ENCODE assay signal across 8 cellular contexts in genomic region chr14:73770977-73771847, GRCh38. TPM values are rescaled to one million over a fixed set of nuclear protein-coding genes. Genes with fewer than 3 reads are reported as not detected.
DNase-seq lines count a peak whose midpoint lies in the region; ATAC-seq and TF ChIP-seq lines count a peak whose summit lies in the region.

No MANE protein-coding gene starts in this region.

- H3K4me3 ChIP-seq in duodenal mucosa (ENCODE audit: low read depth in 1 of 2, low read length in 2 of 2) = peak overlapping the region; percentile 27 to 34
- H3K4me3 ChIP-seq in spleen = peak overlapping the region in 1 of 8 donors; percentile 36

- WGBS in spleen, 5 donors = 60 to 69% (median 63%) methylated on average over 12 to 18 of the region's 18 CpGs

- peak overlapping the region; percentile 56 for H3K27ac ChIP-seq in duodenal mucosa (ENCODE audit: low read depth, low read length)
- H3K27ac ChIP-seq in spleen = peak overlapping the region; percentile 55 to 83 (median 77)

- no peak for TF ChIP-seq CTCF in spleen (IDR thresholded peaks at IDR 0.05 in 8 of 11, conservative IDR thresholded peaks at IDR 0.05 in 3 of 11)
- no peak for TF ChIP-seq CTCF in omental fat pad (IDR thresholded peaks at IDR 0.05)

- ATAC-seq in HG03469 (IDR thresholded peaks at IDR 0.05; ENCODE audit: unreplicated experiment) (peak; percentile 5), omental fat pad (ENCODE audit: low FRiP score) (no peak)

- intact Hi-C loops in spleen (cut with DNase I; ENCODE audit: low total_unique reads) = no loop called here

- H3K4me1 ChIP-seq in duodenal mucosa (ENCODE audit: control insufficient read depth in 1 of 2, insufficient read depth in 2 of 2, low read length in 2 of 2) (peaks cover 57 to 68% of the 10 kb centered on the region in 2 donors), spleen (peaks cover 73 to 100% (median 96%) of the 10 kb centered on the region in 6 donors)

- peak overlapping the region; percentile 26 to 77 for H3K9ac ChIP-seq in duodenal mucosa (ENCODE audit: low read depth in 1 of 2, low read length in 2 of 2)

- TF ChIP-seq POLR2A in spleen (IDR thresholded peaks at IDR 0.05) = no peak

- DNase-seq in activated effector memory CD4-positive, alpha-beta T cell treated with anti-CD3 and anti-CD28 coated beads, Interleukin-2, amount 50 U/mL, for 16 hours = peak; percentile 47
- no peak for DNase-seq in activated effector memory CD4-positive, alpha-beta T cell treated with Interleukin-2 at 50 U/mL for 16 hours
- DNase-seq in spleen (peak; percentile 70), NCI-H1417 treated with DMSO at 0.1 percent for 48 hours (lab: John Stamatoyannopoulos, UW) (no peak), AG08396 (ENCODE audit: low spot score) (no peak), omental fat pad (ENCODE audit: low spot score) (no peak)

- H3K9me3 ChIP-seq in duodenal mucosa (ENCODE audit: control insufficient read depth in 1 of 2, low read length in 2 of 2) = no peaks in the 10 kb centered on the region
- H3K9me3 ChIP-seq in spleen = no peaks in the 10 kb centered on the region

- H3K27me3 ChIP-seq in duodenal mucosa (ENCODE audit: control insufficient read depth in 1 of 2, insufficient read depth in 2 of 2, low read length in 2 of 2) (no peaks in the 10 kb centered on the region), spleen (replicated peaks in 1 of 7) (no peaks in the 10 kb centered on the region)

- no peaks in the 10 kb centered on the region for H3K36me3 ChIP-seq in duodenal mucosa (ENCODE audit: control insufficient read depth in 1 of 2, insufficient read depth in 2 of 2, low read length in 2 of 2)
- H3K36me3 ChIP-seq in spleen = no peaks in the 10 kb centered on the region

RNA-seq across cellular contexts. Expression of gene PNMA1, which starts 57.0 kb away (rescaled TPM):
- 10 to 100 TPM; 21.1 to 31.8 (median 25.4) TPM for total RNA-seq in spleen
- polyA plus RNA-seq in spleen = 10 to 100 TPM; 13.1 to 19.8 (median 13.8) TPM
- total RNA-seq in omental fat pad = 10 to 100 TPM; 14.8 to 22.6 (median 20.1) TPM

Comparison
In these comparisons a context has a peak if more than half of its experiments do, and no peak if none do; other contexts are left out.
1. DNase-seq: peak in activated effector memory CD4-positive, alpha-beta T cell treated with anti-CD3 and anti-CD28 coated beads, Interleukin-2, amount 50 U/mL, for 16 hours (single experiment) and spleen (single experiment); none in activated effector memory CD4-positive, alpha-beta T cell treated with Interleukin-2 at 50 U/mL for 16 hours (single experiment), NCI-H1417 treated with DMSO at 0.1 percent for 48 hours (single experiment), AG08396 (single experiment) and omental fat pad (single experiment).